In the genomic region with DNA sequence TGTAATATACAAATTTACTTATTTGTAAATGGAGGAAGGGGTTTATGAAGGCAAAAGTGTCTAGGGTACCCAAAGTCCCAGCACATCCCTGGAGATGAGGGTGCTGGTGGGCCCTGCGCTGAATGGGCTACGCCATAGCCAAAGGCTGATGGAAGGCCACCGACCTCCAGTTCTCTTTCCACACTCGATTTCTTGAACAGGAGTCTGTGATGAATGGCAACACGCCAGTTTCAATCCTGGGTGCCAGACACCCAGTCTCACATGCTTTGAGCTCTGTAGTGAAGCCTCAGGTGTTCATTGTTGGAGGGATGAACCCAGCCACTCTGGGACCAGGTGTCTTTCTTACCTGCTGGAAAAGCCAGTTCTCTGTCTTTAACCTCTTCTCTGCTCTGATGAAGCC, we compare ENCODE assay signal across 10 cellular contexts. TPM values are rescaled to one million over a fixed set of nuclear protein-coding genes. Genes with fewer than 3 reads are reported as not detected.
DNase-seq lines count a peak whose midpoint lies in the region; ATAC-seq, FAIRE-seq and TF ChIP-seq lines count a peak whose summit lies in the region.
"Had no signal": no experiment of that assay in that cellular context is flagged by ENCODE, and none has a peak within 500 bp of the region (broad histone marks: within the 10 kb centered on the region; RNA-seq: fewer than 3 reads in every experiment).

No MANE protein-coding gene starts in this region.

- DNase-seq in NCI-H748 (lab: John Stamatoyannopoulos, UW; ENCODE audit: unreplicated experiment) (peak; percentile 5), NCI-H748 treated with DMSO at 0.1 percent for 48 hours (lab: John Stamatoyannopoulos, UW) (no peak), right lobe of liver (peak in 1 of 3 donors; percentile 61), spleen (no peak), NCI-H1436 treated with DMSO at 0.1 percent for 48 hours (lab: John Stamatoyannopoulos, UW) (no peak), GM12891 (ENCODE audit: insufficient read length, low spot score) (no peak)
- DNase-seq in activated naive CD8-positive, alpha-beta T cell treated with anti-CD3 and anti-CD28 coated beads, Interleukin-2, amount 50 U/mL, for 24 hours: no peak
- DNase-seq: kidney glomerular epithelial cell had no signal

- peaks cover 44% of the 10 kb centered on the region for H3K27me3 Mint-ChIP-seq in activated naive CD8-positive, alpha-beta T cell treated with anti-CD3 and anti-CD28 coated beads, Interleukin-2, amount 50 U/mL, for 24 hours

- H3K36me3 Mint-ChIP-seq in activated naive CD8-positive, alpha-beta T cell treated with anti-CD3 and anti-CD28 coated beads, Interleukin-2, amount 50 U/mL, for 24 hours (ENCODE audit: low read depth): no peaks in the 10 kb centered on the region

- no peak for TF ChIP-seq CTCF in right lobe of liver (IDR thresholded peaks at IDR 0.05)
- no peak for TF ChIP-seq CTCF in spleen (IDR thresholded peaks at IDR 0.05 in 8 of 11, conservative IDR thresholded peaks at IDR 0.05 in 3 of 11)

- 54% methylated on average over 4 of the region's 5 CpGs for WGBS in right lobe of liver (ENCODE audit: insufficient coverage, low coverage, low lambda C conversion rate, missing lambda C conversion rate)
- WGBS in spleen, 5 donors: 55 to 85% (median 74%) methylated on average over 5 of the region's 5 CpGs

- H3K4me3 ChIP-seq in right lobe of liver (peak overlapping the region; percentile 68 to 80 (median 75)), spleen (peak overlapping the region in 7 of 8 donors; percentile 40 to 71 (median 54))

- peak overlapping the region; percentile 51 for H3K4me3 Mint-ChIP-seq in activated naive CD8-positive, alpha-beta T cell treated with anti-CD3 and anti-CD28 coated beads, Interleukin-2, amount 50 U/mL, for 24 hours
- H3K4me3 Mint-ChIP-seq: T-helper 2 cell treated with Interferon-gamma antibody and Interleukin-4, amounts not matched to agents 5 μg/mL and 100 μg/mL, for 36 hours had no signal

- H3K27ac ChIP-seq in right lobe of liver (peak overlapping the region in 2 of 3 donors; percentile 83 to 88), spleen (peak overlapping the region in 1 of 8 donors; percentile 86)

- no peak for TF ChIP-seq POLR2A in right lobe of liver (IDR thresholded peaks at IDR 0.05)
- TF ChIP-seq POLR2A in spleen (IDR thresholded peaks at IDR 0.05): no peak
- no peak for TF ChIP-seq POLR2A in GM12891 (IDR thresholded peaks at IDR 0.05; ENCODE audit: low read depth, low read length)

- no peak overlapping the region for H3K27ac Mint-ChIP-seq in activated naive CD8-positive, alpha-beta T cell treated with anti-CD3 and anti-CD28 coated beads, Interleukin-2, amount 50 U/mL, for 24 hours
- H3K27ac Mint-ChIP-seq: T-helper 2 cell treated with Interferon-gamma antibody and Interleukin-4, amounts not matched to agents 5 μg/mL and 100 μg/mL, for 36 hours had no signal

- FAIRE-seq in GM12891 (lab: Jason Lieb, UNC): no peak

- H3K9me3 Mint-ChIP-seq in activated naive CD8-positive, alpha-beta T cell treated with anti-CD3 and anti-CD28 coated beads, Interleukin-2, amount 50 U/mL, for 24 hours: no peaks in the 10 kb centered on the region
- H3K9me3 Mint-ChIP-seq: T-helper 2 cell treated with Interferon-gamma antibody and Interleukin-4, amounts not matched to agents 5 μg/mL and 100 μg/mL, for 36 hours had no signal

- H3K4me1 ChIP-seq in right lobe of liver (peaks cover 0 to 39% (median 7%) of the 10 kb centered on the region in 4 donors), spleen (peaks cover 7 to 64% (median 35%) of the 10 kb centered on the region in 6 donors)

- H3K4me1 Mint-ChIP-seq in activated naive CD8-positive, alpha-beta T cell treated with anti-CD3 and anti-CD28 coated beads, Interleukin-2, amount 50 U/mL, for 24 hours: peaks cover 5% of the 10 kb centered on the region

- no peaks in the 10 kb centered on the region for H3K9me3 ChIP-seq in right lobe of liver
- no peaks in the 10 kb centered on the region for H3K9me3 ChIP-seq in spleen

- H3K36me3 ChIP-seq in right lobe of liver (no peaks in the 10 kb centered on the region), spleen (no peaks in the 10 kb centered on the region)

- no peaks in the 10 kb centered on the region for H3K27me3 ChIP-seq in right lobe of liver
- peaks cover 0 to 53% (median 0%) of the 10 kb centered on the region in 7 donors for H3K27me3 ChIP-seq in spleen (replicated peaks in 1 of 7)

- intact Hi-C loops in right lobe of liver (cut with DNase I): no loop called here
- intact Hi-C loops in spleen (cut with DNase I; ENCODE audit: low total_unique reads): no loop called here

- ATAC-seq in activated naive CD8-positive, alpha-beta T cell treated with anti-CD3 and anti-CD28 coated beads, Interleukin-2, amount 50 U/mL, for 24 hours: no peak
- ATAC-seq in right lobe of liver (peak; percentile 3 to 27 (median 19)), GM21515 (IDR thresholded peaks at IDR 0.05; ENCODE audit: unreplicated experiment) (no peak)

TF ChIP-seq in GM12891, 5 proteins besides CTCF, POLR2A, EP300 and RAD21:
- TF ChIP-seq POLR2AphosphoS5 (IDR thresholded peaks at IDR 0.05; ENCODE audit: low read depth, low read length) (no peak), POU2F2 (IDR thresholded peaks at IDR 0.05; ENCODE audit: low read depth, low read length) (no peak), TAF1 (IDR thresholded peaks at IDR 0.05; ENCODE audit: low read depth, low read length) (no peak)

RNA-seq across cellular contexts. Expression of a gene that starts 0.8 kb away (rescaled TPM):
- total RNA-seq in right lobe of liver: 10 to 100 TPM in 5 of 6 experiments, 1 to 10 TPM in 1; 9.9 to 19.9 (median 16.3) TPM
- total RNA-seq in spleen: 10 to 100 TPM; 24.0 to 46.6 (median 34.5) TPM
- polyA plus RNA-seq in spleen: 10 to 100 TPM in 2 of 3 donors, 1 to 10 TPM in 1; 7.3 to 11.6 (median 10.4) TPM
- not detected for polyA plus RNA-seq in GM12891 (2012; ENCODE audit: low read depth, missing spikeins)

RNA-seq across cellular contexts. Expression of a gene that starts 30.6 kb away (rescaled TPM):
- total RNA-seq in right lobe of liver (1 to 10 TPM; 2.9 to 7.1 (median 5.4) TPM), spleen (10 to 100 TPM in 5 of 7 donors, 1 to 10 TPM in 2; 7.8 to 25.6 (median 10.6) TPM)
- 1 to 10 TPM; 3.2 to 5.6 (median 3.4) TPM for polyA plus RNA-seq in spleen
- 0.05 TPM for polyA plus RNA-seq in GM12891 (2012; ENCODE audit: low read depth, missing spikeins)

Comparison
In these comparisons a context has a peak if more than half of its experiments do, and no peak if none do; other contexts are left out.
1. ATAC-seq: peak in right lobe of liver (4 of 4); none in activated naive CD8-positive, alpha-beta T cell treated with anti-CD3 and anti-CD28 coated beads, Interleukin-2, amount 50 U/mL, for 24 hours (single experiment) and GM21515 (single experiment).